ENCODE assay signal across 7 cellular contexts in the genomic region with DNA sequence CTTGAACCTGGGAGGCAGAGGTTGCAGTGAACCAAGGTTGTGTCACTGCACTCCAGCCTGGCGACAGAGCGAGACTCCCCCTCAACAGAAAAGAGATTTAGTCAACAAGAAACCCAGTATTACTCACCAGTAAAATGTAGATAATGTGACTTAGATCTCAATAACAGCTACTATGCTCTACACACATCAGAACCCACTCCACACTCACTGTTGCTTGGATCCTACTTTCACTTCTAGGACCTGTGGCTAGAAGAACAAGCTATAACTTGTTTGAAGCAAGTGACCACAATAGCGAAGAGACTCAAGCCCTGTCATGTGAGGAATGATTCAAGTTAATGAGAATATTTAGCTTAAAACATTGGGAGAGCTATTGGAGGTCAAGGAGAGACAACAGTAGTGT.
"Had no signal": no experiment of that assay in that cellular context is flagged by ENCODE, and none has a peak within 500 bp of the region (broad histone marks: within the 10 kb centered on the region; RNA-seq: fewer than 3 reads in every experiment).

No MANE protein-coding gene starts in this region.

- H3K27ac ChIP-seq: pancreas had no signal

- H3K4me1 ChIP-seq: pancreas had no signal

- H3K4me1 Mint-ChIP-seq: neural crest cell had no signal

- H3K4me3 Mint-ChIP-seq: activated T-cell treated with anti-CD3 and anti-CD28 coated beads, Interleukin-2, amount 50 U/mL, for 24 hours; neural crest cell had no signal

- H3K27ac Mint-ChIP-seq: activated T-cell treated with anti-CD3 and anti-CD28 coated beads, Interleukin-2, amount 50 U/mL, for 24 hours had no signal

- DNase-seq: activated naive CD4-positive, alpha-beta T cell; activated T-cell treated with anti-CD3 and anti-CD28 coated beads, Interleukin-2, amount 50 U/mL, for 24 hours; hippocampal formation; kidney glomerular epithelial cell; pancreas; stimulated activated CD4-positive, alpha-beta T cell treated with anti-CD3 and anti-CD28 coated beads, Interleukin-4, amount 100 ng/mL, for 4 hours had no signal

- H3K9me3 Mint-ChIP-seq: activated T-cell treated with anti-CD3 and anti-CD28 coated beads, Interleukin-2, amount 50 U/mL, for 24 hours had no signal

- H3K27me3 ChIP-seq: pancreas had no signal

- ATAC-seq: pancreas had no signal
